In the genomic region with DNA sequence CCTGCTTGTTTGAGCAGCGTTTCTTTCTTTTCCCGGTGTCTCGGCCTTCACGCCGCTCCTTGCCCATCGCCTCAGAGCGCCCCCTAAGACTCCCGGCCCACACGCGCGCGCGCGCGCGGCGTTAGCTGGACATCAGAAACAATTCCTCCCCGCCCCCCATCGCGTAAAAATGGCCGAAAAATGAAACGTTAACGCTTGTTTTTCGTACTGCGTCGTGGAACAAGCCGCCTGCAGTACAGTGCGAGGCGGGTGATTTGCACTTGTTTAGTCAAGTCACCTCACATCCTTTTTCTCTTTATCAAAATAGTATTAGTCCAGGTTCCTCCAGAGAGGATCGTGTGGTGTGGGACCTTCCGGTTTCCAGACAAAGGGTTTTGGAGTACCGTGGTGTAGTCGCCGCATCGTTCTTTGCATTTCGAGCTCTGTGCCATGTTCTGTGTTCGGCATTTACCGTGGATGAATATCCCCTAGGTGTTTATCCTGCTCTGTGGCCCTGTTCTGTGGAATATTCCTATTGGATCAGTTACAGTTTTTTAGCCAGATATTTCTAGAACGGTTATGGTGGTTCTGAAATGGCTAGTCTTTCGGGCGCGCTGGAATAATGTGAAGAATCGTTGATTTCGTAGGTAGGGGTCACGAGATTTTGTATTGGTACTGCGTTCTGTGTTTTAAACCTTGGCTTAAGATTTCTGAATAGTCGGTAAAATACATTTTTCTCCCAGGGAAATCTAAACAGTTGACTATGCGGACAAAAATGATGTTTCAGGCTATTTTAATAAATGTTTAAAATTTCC, we compare ENCODE assay signal across 8 cellular contexts. TPM values are rescaled to one million over a fixed set of nuclear protein-coding genes. Genes with fewer than 3 reads are reported as not detected.
DNase-seq lines count a peak whose midpoint lies in the region; ATAC-seq and TF ChIP-seq lines count a peak whose summit lies in the region.

No MANE protein-coding gene starts in this region.

- peak overlapping the region; percentile 98 for H3K4ac ChIP-seq in trophoblast cell (ENCODE audit: low read depth, low read length)

- peak overlapping the region; percentile 98 for H3K18ac ChIP-seq in trophoblast cell (ENCODE audit: low read length)

- H3K4me3 ChIP-seq in Jurkat, Clone E6-1 (ENCODE audit: low read length): peak overlapping the region; percentile 99
- H3K4me3 ChIP-seq in trophoblast cell (ENCODE audit: low read depth, low read length): peak overlapping the region; percentile 97
- H3K4me3 ChIP-seq in uterus: peak overlapping the region; percentile 85 to 94

- H3K27me3 ChIP-seq in trophoblast cell (ENCODE audit: insufficient read depth, low read length): no peaks in the 10 kb centered on the region
- H3K27me3 ChIP-seq in uterus: no peaks in the 10 kb centered on the region

- no peaks in the 10 kb centered on the region for H3K36me3 ChIP-seq in trophoblast cell (ENCODE audit: control insufficient read depth in 1 of 2, insufficient read depth in 2 of 2, low read length in 2 of 2)
- no peaks in the 10 kb centered on the region for H3K36me3 ChIP-seq in uterus

- TF ChIP-seq POLR2A in uterus (IDR thresholded peaks at IDR 0.05): peak in 1 of 2 donors; percentile 19

- DNase-seq in EH (ENCODE audit: low read depth) (peak; percentile 83), SK-MEL-5 (ENCODE audit: low read depth, low spot score) (peak; percentile 82), cardiac septum (ENCODE audit: low spot score) (peak; percentile 88), trophoblast cell (peak; percentile 62 to 79), uterus (peak; percentile 76 to 78)
- DNase-seq in Jurkat, Clone E6-1 (ENCODE audit: low read depth, low spot score): no peak

- H3K23ac ChIP-seq in trophoblast cell (ENCODE audit: low read length): no peak overlapping the region

- peaks cover 27% of the 10 kb centered on the region for H3K79me2 ChIP-seq in trophoblast cell (ENCODE audit: control insufficient read depth, insufficient read depth, low read length, poor library complexity)

- peak overlapping the region; percentile 82 for H2BK120ac ChIP-seq in trophoblast cell (ENCODE audit: insufficient read depth, low read length, poor library complexity)

- H3K9ac ChIP-seq in trophoblast cell (ENCODE audit: low read length): peak overlapping the region; percentile 98

- no peak overlapping the region for H2BK12ac ChIP-seq in trophoblast cell (ENCODE audit: low read length)

- intact Hi-C loops in cardiac septum (cut with DNase I): loop anchor here (5.0 kb wide), 1 partner anchor 98 kb away; no protein-coding TSS in a partner anchor
- intact Hi-C loops in uterus (cut with DNase I; ENCODE audit: low total_unique reads): no loop called here

- 0 to 1% (median 0%) methylated on average over 48 of the region's 48 CpGs for WGBS in adipose tissue, 3 donors
- WGBS in trophoblast cell (ENCODE audit: extremely low coverage, insufficient coverage, insufficient read length): no CpG with 5 or more reads among the region's 48 CpGs

- H3K9me3 ChIP-seq in trophoblast cell (ENCODE audit: insufficient read depth, low read depth, low read length) (no peaks in the 10 kb centered on the region), uterus (no peaks in the 10 kb centered on the region)

- H3K27ac ChIP-seq in adipose tissue (ENCODE audit: low read depth, low read length): peak overlapping the region; percentile 94
- peak overlapping the region; percentile 92 for H3K27ac ChIP-seq in trophoblast cell (ENCODE audit: low read depth, low read length)
- peak overlapping the region; percentile 99 to 100 for H3K27ac ChIP-seq in uterus

- ATAC-seq in GM21529 (IDR thresholded peaks at IDR 0.05; ENCODE audit: unreplicated experiment): peak; percentile 25

- in situ Hi-C loops in SK-MEL-5 (cut with HindIII; ENCODE audit: low pct_unique_long_range_greater_than_20kb, low sequenced_read_pairs): no loop called here

- H4K12ac ChIP-seq in trophoblast cell (ENCODE audit: low read depth, low read length): peak overlapping the region; percentile 99

- H3K4me1 ChIP-seq in trophoblast cell (ENCODE audit: control insufficient read depth in 1 of 2, insufficient read depth in 2 of 2, low read length in 2 of 2) (peaks cover 0 to 10% of the 10 kb centered on the region in 2 experiments), uterus (peaks cover 16 to 25% of the 10 kb centered on the region in 2 donors)

- H4K91ac ChIP-seq in trophoblast cell (ENCODE audit: low read depth, low read length): peak overlapping the region; percentile 93

- H3K4me2 ChIP-seq in trophoblast cell (ENCODE audit: low read length): peak overlapping the region; percentile 56

- H2AK5ac ChIP-seq in trophoblast cell (ENCODE audit: low read length): peak overlapping the region; percentile 98

- peak overlapping the region; percentile 77 for H2AFZ ChIP-seq in trophoblast cell (ENCODE audit: insufficient read depth, low read length, poor library complexity)

- TF ChIP-seq CTCF in uterus (IDR thresholded peaks at IDR 0.05): peak; percentile 7 to 38 (median 20)

- H4K8ac ChIP-seq in trophoblast cell (ENCODE audit: low read depth, low read length): peak overlapping the region; percentile 99

- H3K14ac ChIP-seq in trophoblast cell (ENCODE audit: low read length): peak overlapping the region; percentile 99

- H2BK5ac ChIP-seq in trophoblast cell (ENCODE audit: low read depth, low read length, poor library complexity): peak overlapping the region; percentile 96

- H3K79me1 ChIP-seq in trophoblast cell (ENCODE audit: low read length): peaks cover 11% of the 10 kb centered on the region

RNA-seq across cellular contexts. Expression of a gene that starts 1.0 kb away (rescaled TPM):
- 274 TPM for polyA plus RNA-seq in Jurkat, Clone E6-1 (2012; ENCODE audit: insufficient read depth, insufficient read length)
- 282 and 295 TPM in 2 replicates for total RNA-seq in SK-MEL-5 (2014; rRNA removed; shearing (Covaris generic))
- 108 and 156 TPM in 2 replicates for polyA plus RNA-seq in SK-MEL-5 (2015; cell fraction: cytosol; rRNA removed)
- polyA plus RNA-seq in SK-MEL-5 (2015; cell fraction: nucleus; rRNA removed): 305 and 401 TPM in 2 replicates
- polyA plus RNA-seq in adipose tissue: 100 to 1,000 TPM in 2 of 3 donors, 10 to 100 TPM in 1; 56.7 to 114 (median 101) TPM
- total RNA-seq in cardiac septum (170 TPM), uterus (100 to 1,000 TPM; 270 to 549 (median 314) TPM)
- polyA plus RNA-seq in trophoblast cell (2013): 164 and 185 TPM in 2 replicates

RNA-seq across cellular contexts. Expression of a gene that starts 47.1 kb away (rescaled TPM):
- 250 TPM for polyA plus RNA-seq in Jurkat, Clone E6-1 (2012; ENCODE audit: insufficient read depth, insufficient read length)
- total RNA-seq in SK-MEL-5 (2014; rRNA removed; shearing (Covaris generic)): 84.1 and 98.7 TPM in 2 replicates
- polyA plus RNA-seq in SK-MEL-5 (2015; cell fraction: cytosol; rRNA removed): 97.5 and 110 TPM in 2 replicates
- 11.9 and 27.7 TPM in 2 replicates for polyA plus RNA-seq in SK-MEL-5 (2015; cell fraction: nucleus; rRNA removed)
- 100 to 1,000 TPM in 2 of 3 donors, 10 to 100 TPM in 1; 41.6 to 160 (median 108) TPM for polyA plus RNA-seq in adipose tissue
- total RNA-seq in cardiac septum (133 TPM), uterus (100 to 1,000 TPM in 1 of 4 donors, 10 to 100 TPM in 3; 43.5 to 144 (median 87.7) TPM)
- polyA plus RNA-seq in trophoblast cell (2013): 156 and 175 TPM in 2 replicates
